ENCODE assay signal across 30 cellular contexts in the genomic region with DNA sequence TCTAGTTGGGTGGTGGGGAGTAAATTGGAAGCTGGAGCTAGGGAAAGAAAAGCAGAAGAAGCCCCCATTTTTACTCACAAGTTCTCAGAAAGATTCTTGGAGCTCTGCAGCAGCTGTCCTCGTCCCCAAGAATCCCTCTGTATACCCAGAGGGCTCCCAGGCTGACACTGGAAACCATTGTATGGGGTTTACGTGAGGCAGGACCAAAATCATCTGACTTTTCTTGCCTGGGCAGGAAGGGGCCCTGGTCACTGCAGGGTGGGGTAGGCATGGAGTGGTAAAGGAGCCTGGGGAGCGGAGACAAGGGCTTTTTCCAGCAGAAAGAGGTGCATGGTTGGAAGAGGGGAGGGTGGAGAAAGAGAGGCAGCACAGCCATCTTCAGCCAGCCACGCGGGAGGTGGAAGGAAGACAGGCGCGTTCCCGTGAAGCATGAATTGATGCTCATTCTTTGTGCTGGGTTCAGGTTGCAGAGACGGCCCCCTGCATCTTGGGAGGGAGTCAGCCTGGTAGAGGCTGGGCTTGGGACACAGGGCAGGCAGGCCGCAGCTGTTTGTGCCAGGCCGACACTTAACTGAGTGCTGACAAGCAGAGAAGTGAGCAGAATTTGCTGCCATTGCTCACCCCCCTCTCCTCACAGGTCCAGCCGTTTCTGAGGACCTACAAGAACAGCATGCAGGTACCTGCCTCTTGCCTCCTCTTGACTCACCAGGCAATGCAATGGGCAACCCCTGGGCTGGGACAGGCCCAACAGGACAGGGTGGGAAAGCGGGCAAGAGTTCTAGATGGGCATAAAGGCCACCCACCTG.
A peak's percentile ranks its signal among the peaks of the same experiment; 100 is the strongest.
DNase-seq lines count a peak whose midpoint lies in the region; ATAC-seq, FAIRE-seq and TF ChIP-seq lines count a peak whose summit lies in the region.
"Had no signal": no experiment of that assay in that cellular context is flagged by ENCODE, and none has a peak within 500 bp of the region (broad histone marks: within the 10 kb centered on the region; RNA-seq: fewer than 3 reads in every experiment).

No MANE protein-coding gene starts in this region.

- H3K4me1 ChIP-seq in MM.1S (ENCODE audit: low read length): peaks cover 34% of the 10 kb centered on the region
- H3K4me1 ChIP-seq: foreskin keratinocyte had no signal

- POLR2A ChIA-PET in activated naive CD8-positive, alpha-beta T cell treated with anti-CD3 and anti-CD28 coated beads, Interleukin-2, amount 10 ng/mL, durations not matched to agents 7 days and 5 days (lab: Charles Lee): interaction anchor here (1.0 kb wide), 1 partner anchor 42 kb away, joined by 4 read pairs; no protein-coding TSS in a partner anchor

- H3K4me2 ChIP-seq in MM.1S (ENCODE audit: low read depth, low read length): no peak overlapping the region
- H3K4me2 ChIP-seq: smooth muscle cell had no signal

- no peaks in the 10 kb centered on the region for H3K9me2 ChIP-seq in MM.1S (replicated peaks; ENCODE audit: insufficient read depth, low read length)

- no peak overlapping the region for H3K27ac ChIP-seq in MM.1S (ENCODE audit: low read length)
- H3K27ac ChIP-seq: esophagus squamous epithelium, foreskin keratinocyte, SK-N-MC had no signal

- no peaks in the 10 kb centered on the region for H3K9me3 Mint-ChIP-seq in activated naive CD8-positive, alpha-beta T cell treated with anti-CD3 and anti-CD28 coated beads, Interleukin-2, amount 10 ng/mL, durations not matched to agents 7 days and 5 days
- H3K9me3 Mint-ChIP-seq in activated naive CD8-positive, alpha-beta T cell treated with anti-CD3 and anti-CD28 coated beads, Interleukin-2, amount 50 U/mL, for 24 hours: no peaks in the 10 kb centered on the region
- H3K9me3 Mint-ChIP-seq in nephron progenitor cell (no peaks in the 10 kb centered on the region), type B pancreatic cell (no peaks in the 10 kb centered on the region)
- H3K9me3 Mint-ChIP-seq: activated B cell treated with CpG ODN at 0.5 μM for 24 hours; CD4-positive, alpha-beta memory T cell; natural killer cell had no signal

- no peak for TF ChIP-seq CTCF in bronchial epithelial cell (IDR thresholded peaks at IDR 0.05; ENCODE audit: insufficient read depth, low read length, severe bottlenecking)
- no peak for TF ChIP-seq CTCF in nephron progenitor cell (IDR thresholded peaks at IDR 0.05)
- no peak for TF ChIP-seq CTCF in type B pancreatic cell (conservative IDR thresholded peaks at IDR 0.05)
- no peak for TF ChIP-seq CTCF in MM.1S (IDR thresholded peaks at IDR 0.05; ENCODE audit: low read length)

- no peaks in the 10 kb centered on the region for H3K79me2 ChIP-seq in MM.1S (ENCODE audit: low read length)

- no peaks in the 10 kb centered on the region for H4K20me1 ChIP-seq in MM.1S (ENCODE audit: insufficient read depth, low read length)

- H3K4me3 Mint-ChIP-seq in activated naive CD8-positive, alpha-beta T cell treated with anti-CD3 and anti-CD28 coated beads, Interleukin-2, amount 10 ng/mL, durations not matched to agents 7 days and 5 days: no peak overlapping the region
- H3K4me3 Mint-ChIP-seq in activated naive CD8-positive, alpha-beta T cell treated with anti-CD3 and anti-CD28 coated beads, Interleukin-2, amount 50 U/mL, for 24 hours: no peak overlapping the region
- H3K4me3 Mint-ChIP-seq in nephron progenitor cell: no peak overlapping the region
- H3K4me3 Mint-ChIP-seq in type B pancreatic cell: no peak overlapping the region
- H3K4me3 Mint-ChIP-seq: activated B cell treated with CpG ODN at 0.5 μM for 24 hours; CD4-positive, alpha-beta memory T cell; natural killer cell had no signal

- H3K27me3 ChIP-seq in bronchial epithelial cell (ENCODE audit: control insufficient read depth, insufficient read depth, low read length): no peaks in the 10 kb centered on the region
- H3K27me3 ChIP-seq in MM.1S (replicated peaks; ENCODE audit: insufficient read depth, low read length): no peaks in the 10 kb centered on the region
- H3K27me3 ChIP-seq: esophagus squamous epithelium, foreskin keratinocyte had no signal

- no peak for FAIRE-seq in bronchial epithelial cell (lab: Jason Lieb, UNC)
- FAIRE-seq: astrocyte, D721Med, endometrium, urothelium cell line had no signal

- peaks cover 5% of the 10 kb centered on the region for H3K36me3 Mint-ChIP-seq in activated naive CD8-positive, alpha-beta T cell treated with anti-CD3 and anti-CD28 coated beads, Interleukin-2, amount 10 ng/mL, durations not matched to agents 7 days and 5 days
- H3K36me3 Mint-ChIP-seq in activated naive CD8-positive, alpha-beta T cell treated with anti-CD3 and anti-CD28 coated beads, Interleukin-2, amount 50 U/mL, for 24 hours (ENCODE audit: low read depth): no peaks in the 10 kb centered on the region
- H3K36me3 Mint-ChIP-seq in nephron progenitor cell (ENCODE audit: low read depth) (no peaks in the 10 kb centered on the region), type B pancreatic cell (no peaks in the 10 kb centered on the region)
- H3K36me3 Mint-ChIP-seq: CD4-positive, alpha-beta memory T cell; natural killer cell had no signal

- H3K27ac Mint-ChIP-seq in activated naive CD8-positive, alpha-beta T cell treated with anti-CD3 and anti-CD28 coated beads, Interleukin-2, amount 10 ng/mL, durations not matched to agents 7 days and 5 days: peak overlapping the region; percentile 15
- H3K27ac Mint-ChIP-seq in activated naive CD8-positive, alpha-beta T cell treated with anti-CD3 and anti-CD28 coated beads, Interleukin-2, amount 50 U/mL, for 24 hours: no peak overlapping the region
- H3K27ac Mint-ChIP-seq in nephron progenitor cell (peak overlapping the region; percentile 53), type B pancreatic cell (peak overlapping the region; percentile 10)
- H3K27ac Mint-ChIP-seq: activated B cell treated with CpG ODN at 0.5 μM for 24 hours, natural killer cell had no signal

- H3K9ac ChIP-seq in MM.1S (ENCODE audit: low read length): no peak overlapping the region

- H2AFZ ChIP-seq in MM.1S (ENCODE audit: low read length): no peak overlapping the region

- H3K36me3 ChIP-seq in bronchial epithelial cell (ENCODE audit: control insufficient read depth, insufficient read depth, low read length): no peaks in the 10 kb centered on the region
- H3K36me3 ChIP-seq in MM.1S (replicated peaks; ENCODE audit: insufficient read depth, low read length): no peaks in the 10 kb centered on the region
- H3K36me3 ChIP-seq: esophagus squamous epithelium had no signal

- H3K4me3 ChIP-seq in bronchial epithelial cell (ENCODE audit: low read depth, low read length) (no peak overlapping the region), MM.1S (ENCODE audit: low read length) (no peak overlapping the region)
- H3K4me3 ChIP-seq: esophagus squamous epithelium, lung, mucosa of descending colon, SK-N-MC, smooth muscle cell had no signal

- H3K4me1 Mint-ChIP-seq in activated naive CD8-positive, alpha-beta T cell treated with anti-CD3 and anti-CD28 coated beads, Interleukin-2, amount 10 ng/mL, durations not matched to agents 7 days and 5 days: peaks cover 47% of the 10 kb centered on the region
- H3K4me1 Mint-ChIP-seq in activated naive CD8-positive, alpha-beta T cell treated with anti-CD3 and anti-CD28 coated beads, Interleukin-2, amount 50 U/mL, for 24 hours: peaks cover 45% of the 10 kb centered on the region
- H3K4me1 Mint-ChIP-seq in nephron progenitor cell (peaks cover 62% of the 10 kb centered on the region), type B pancreatic cell (ENCODE audit: unreplicated experiment) (peaks cover 23% of the 10 kb centered on the region)

- H3K9me3 ChIP-seq in MM.1S (replicated peaks; ENCODE audit: insufficient read depth, low read length): no peaks in the 10 kb centered on the region
- H3K9me3 ChIP-seq: esophagus squamous epithelium, mucosa of descending colon had no signal

- no peaks in the 10 kb centered on the region for H3K27me3 Mint-ChIP-seq in activated naive CD8-positive, alpha-beta T cell treated with anti-CD3 and anti-CD28 coated beads, Interleukin-2, amount 10 ng/mL, durations not matched to agents 7 days and 5 days
- no peaks in the 10 kb centered on the region for H3K27me3 Mint-ChIP-seq in activated naive CD8-positive, alpha-beta T cell treated with anti-CD3 and anti-CD28 coated beads, Interleukin-2, amount 50 U/mL, for 24 hours
- peaks cover 7% of the 10 kb centered on the region for H3K27me3 Mint-ChIP-seq in nephron progenitor cell (ENCODE audit: low read depth, poor library complexity)
- H3K27me3 Mint-ChIP-seq in type B pancreatic cell: no peaks in the 10 kb centered on the region
- H3K27me3 Mint-ChIP-seq: CD4-positive, alpha-beta memory T cell had no signal

- no peak for ATAC-seq in activated naive CD8-positive, alpha-beta T cell treated with anti-CD3 and anti-CD28 coated beads, Interleukin-2, amount 10 ng/mL, durations not matched to agents 7 days and 5 days (ENCODE audit: low read depth)
- ATAC-seq in activated naive CD8-positive, alpha-beta T cell treated with anti-CD3 and anti-CD28 coated beads, Interleukin-2, amount 50 U/mL, for 24 hours: no peak
- ATAC-seq: foreskin keratinocyte; mucosa of descending colon; natural killer cell; stimulated activated naive CD8-positive, alpha-beta T cell treated with anti-CD3 and anti-CD28 coated beads, Interleukin-15, Interleukin-2, amounts not matched to agents 100 U/mL and 50 U/mL, for 24 hours had no signal

- H3F3A ChIP-seq in MM.1S (ENCODE audit: insufficient read depth, low read length): peaks cover 21% of the 10 kb centered on the region

- DNase-seq in activated naive CD8-positive, alpha-beta T cell treated with anti-CD3 and anti-CD28 coated beads, Interleukin-2, amount 10 ng/mL, durations not matched to agents 7 days and 5 days: no peak
- no peak for DNase-seq in activated naive CD8-positive, alpha-beta T cell treated with anti-CD3 and anti-CD28 coated beads, Interleukin-2, amount 50 U/mL, for 24 hours
- DNase-seq in bronchial epithelial cell (ENCODE audit: low read depth) (peak; percentile 74), nephron progenitor cell (peak; percentile 18), type B pancreatic cell (ENCODE audit: extremely low spot score, unreplicated experiment) (no peak), MM.1S (no peak), SK-N-DZ (ENCODE audit: low spot score) (no peak)
- DNase-seq: activated B cell treated with CpG ODN at 0.5 μM for 24 hours; activated CD4-positive, alpha-beta T cell treated with anti-CD3 and anti-CD28 coated beads, Interleukin-2, amount 50 U/mL, for 48 hours; activated gamma-delta T cell; CD4-positive, alpha-beta memory T cell; central memory CD4-positive, alpha-beta T cell; dermis blood vessel endothelial cell; DND-41; esophagus squamous epithelium; foreskin keratinocyte; kidney glomerular epithelial cell; mucosa of descending colon; natural killer cell; NCI-H1694; NCI-H446 treated with DMSO at 0.1 percent for 48 hours; stimulated activated CD4-positive, alpha-beta T cell treated with anti-CD3 and anti-CD28 coated beads, Interleukin-1b, Interleukin-23, amount 100 ng/mL, for 48 hours; stimulated activated naive CD8-positive, alpha-beta T cell treated with anti-CD3 and anti-CD28 coated beads, Interleukin-15, Interleukin-2, amounts not matched to agents 100 U/mL and 50 U/mL, for 24 hours had no signal

Comparison
In these comparisons a context has a peak if more than half of its experiments do, and no peak if none do; other contexts are left out.
1. DNase-seq: peak in bronchial epithelial cell (single experiment) and nephron progenitor cell (single experiment); none in activated naive CD8-positive, alpha-beta T cell treated with anti-CD3 and anti-CD28 coated beads, Interleukin-2, amount 10 ng/mL, durations not matched to agents 7 days and 5 days (single experiment), activated naive CD8-positive, alpha-beta T cell treated with anti-CD3 and anti-CD28 coated beads, Interleukin-2, amount 50 U/mL, for 24 hours (single experiment), type B pancreatic cell (single experiment), MM.1S (single experiment) and SK-N-DZ (single experiment).